28 cellular contexts compared by ENCODE assay signal in genomic region chr12:82620917-82621316, GRCh38.
"Had no signal": no experiment of that assay in that cellular context is flagged by ENCODE, and none has a peak within 500 bp of the region (broad histone marks: within the 10 kb centered on the region; RNA-seq: fewer than 3 reads in every experiment).

No MANE protein-coding gene starts in this region.

- H3K27me3 ChIP-seq: colonic mucosa, dorsolateral prefrontal cortex, esophagus muscularis mucosa, esophagus squamous epithelium, foreskin keratinocyte, gastrocnemius medialis, gastroesophageal sphincter, heart left ventricle, heart right ventricle had no signal

- DNase-seq: colonic mucosa; cortex of kidney; dermis blood vessel endothelial cell; dorsolateral prefrontal cortex; effector CD4-positive, alpha-beta T cell; effector CD8-positive, alpha-beta T cell; effector memory CD4-positive, alpha-beta T cell; effector memory CD8-positive, alpha-beta T cell; endodermal cell; erythroblast; esophagus squamous epithelium; foreskin fibroblast; foreskin keratinocyte; foreskin melanocyte; gastrocnemius medialis; glutamatergic neuron; head of caudate nucleus; heart left ventricle; heart right ventricle had no signal

- H3K9me3 ChIP-seq: colonic mucosa, esophagus muscularis mucosa, esophagus squamous epithelium, gastrocnemius medialis, gastroesophageal sphincter, heart left ventricle, heart right ventricle had no signal

- H3K4me3 ChIP-seq: colonic mucosa, coronary artery, dorsolateral prefrontal cortex, esophagus muscularis mucosa, esophagus squamous epithelium, gastrocnemius medialis, gastroesophageal sphincter, heart left ventricle, heart right ventricle had no signal

- FAIRE-seq: colon, endometrium, endothelial cell of umbilical vein, frontal cortex had no signal

- H3K36me3 ChIP-seq: colonic mucosa, esophagus muscularis mucosa, esophagus squamous epithelium, gastrocnemius medialis, gastroesophageal sphincter, heart left ventricle, heart right ventricle had no signal

- H3K4me1 ChIP-seq: colonic mucosa, esophagus muscularis mucosa, esophagus squamous epithelium, foreskin keratinocyte, gastrocnemius medialis, gastroesophageal sphincter, heart left ventricle, heart right ventricle had no signal

- ATAC-seq: effector memory CD8-positive, alpha-beta T cell; esophagus mucosa; foreskin keratinocyte; gastrocnemius medialis; gastroesophageal sphincter; heart left ventricle; heart right ventricle had no signal

- H3K27ac ChIP-seq: colonic mucosa, coronary artery, dorsolateral prefrontal cortex, epithelial cell of prostate, esophagus muscularis mucosa, esophagus squamous epithelium, foreskin keratinocyte, gastrocnemius medialis, gastroesophageal sphincter, heart left ventricle, heart right ventricle had no signal
